In genomic region chr1:109926662-109927300, GRCh38 we compare ENCODE assay signal across 2 cellular contexts.
TF ChIP-seq lines count a peak whose summit lies in the region.

No MANE protein-coding gene starts in this region.

TF ChIP-seq in liver, 16 proteins besides CTCF, POLR2A, EP300 and RAD21:
- no peak for TF ChIP-seq ATF3 (IDR thresholded peaks at IDR 0.05)
- no peak for TF ChIP-seq FOXA1 (IDR thresholded peaks at IDR 0.05)

TF ChIP-seq in HepG2, 621 proteins besides CTCF, POLR2A, EP300 and RAD21:
- TF ChIP-seq ARID3A (IDR thresholded peaks at IDR 0.05; ENCODE audit: low read depth, low read length) (no peak), CEBPB (IDR thresholded peaks at IDR 0.05; ENCODE audit: borderline replicate concordance, low read depth, low read length) (no peak), CBFB (CRISPR knock-in tag; IDR thresholded peaks at IDR 0.05) (no peak), ZNF136 (CRISPR knock-in tag; IDR thresholded peaks at IDR 0.05; ENCODE audit: low read depth) (no peak), SIN3B (IDR thresholded peaks at IDR 0.05; ENCODE audit: low read length) (no peak), THAP11 (CRISPR knock-in tag; IDR thresholded peaks at IDR 0.05) (no peak), POLR2AphosphoS5 (IDR thresholded peaks at IDR 0.05; ENCODE audit: low read depth, low read length) (no peak), PRDM15 (CRISPR knock-in tag; IDR thresholded peaks at IDR 0.05) (no peak), THAP9 (CRISPR knock-in tag; IDR thresholded peaks at IDR 0.05; ENCODE audit: borderline replicate concordance) (no peak), ZNF788 (CRISPR knock-in tag; IDR thresholded peaks at IDR 0.05; ENCODE audit: borderline replicate concordance) (no peak), ZNF235 (CRISPR knock-in tag; IDR thresholded peaks at IDR 0.05; ENCODE audit: borderline replicate concordance) (no peak), SP1 (IDR thresholded peaks at IDR 0.05) (no peak), SP1 (CRISPR knock-in tag; IDR thresholded peaks at IDR 0.05) (no peak), MNT (IDR thresholded peaks at IDR 0.05) (no peak), ZNF512B (CRISPR knock-in tag; IDR thresholded peaks at IDR 0.05; ENCODE audit: borderline replicate concordance) (no peak), ZNF747 (CRISPR knock-in tag; IDR thresholded peaks at IDR 0.05; ENCODE audit: borderline replicate concordance) (no peak), EHMT2 (IDR thresholded peaks at IDR 0.05; ENCODE audit: borderline replicate concordance, low read depth, low read length) (no peak), BHLHE40 (IDR thresholded peaks at IDR 0.05; ENCODE audit: low read length) (no peak)
